In the genomic region with DNA sequence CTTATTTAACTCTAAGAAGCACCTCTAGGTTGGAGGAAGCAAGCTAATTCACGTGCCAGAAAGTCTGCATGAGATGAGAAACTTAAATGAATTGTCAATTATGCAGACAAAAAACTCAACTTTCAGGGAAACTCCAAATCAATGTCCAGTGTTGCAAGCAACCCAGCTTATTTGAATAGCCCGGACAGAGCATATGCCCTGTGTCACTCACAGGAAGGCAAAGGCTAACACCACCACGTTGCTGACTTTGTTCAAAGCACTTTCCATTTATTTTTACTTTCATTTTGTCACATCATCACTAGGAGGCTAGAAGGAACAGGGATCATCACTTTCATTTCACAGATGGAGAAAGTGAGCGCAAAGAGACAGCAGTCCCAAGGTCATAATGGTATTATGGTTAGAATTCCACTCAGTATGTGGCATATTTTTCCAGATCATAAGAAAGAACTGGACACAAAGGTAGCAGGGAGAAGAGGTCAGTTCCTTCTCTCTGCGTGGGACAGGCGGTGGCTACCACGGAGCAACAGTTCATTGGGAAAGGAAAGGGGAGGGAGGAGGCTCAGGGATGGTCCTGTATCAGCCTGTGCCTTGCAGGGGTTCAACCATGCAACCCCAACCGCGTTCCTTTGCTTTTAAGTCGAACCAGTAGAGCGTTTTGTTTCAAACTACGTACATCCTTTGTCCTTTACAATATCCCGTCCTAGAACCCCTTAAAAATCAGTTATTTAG, we compare ENCODE assay signal across 8 cellular contexts. TPM values are rescaled to one million over a fixed set of nuclear protein-coding genes. Genes with fewer than 3 reads are reported as not detected.
DNase-seq lines count a peak whose midpoint lies in the region; ATAC-seq and TF ChIP-seq lines count a peak whose summit lies in the region.

No MANE protein-coding gene starts in this region.

- TF ChIP-seq CTCF in CD14-positive monocyte (IDR thresholded peaks at IDR 0.05) (no peak), adrenal gland (IDR thresholded peaks at IDR 0.05) (peak in 3 of 6 experiments; percentile 26 to 49 (median 43))

- peak; percentile 13 to 74 for TF ChIP-seq POLR2A in adrenal gland (IDR thresholded peaks at IDR 0.05)

- H3K9me3 ChIP-seq in KOPT-K1 (ENCODE audit: insufficient read depth, low read length, poor library complexity, severe bottlenecking) (no peaks in the 10 kb centered on the region), adrenal gland (replicated peaks in 1 of 3) (no peaks in the 10 kb centered on the region), iPS DF 6.9 (ENCODE audit: control insufficient read depth, insufficient read depth, low read length) (no peaks in the 10 kb centered on the region)

- H3K27ac ChIP-seq in KOPT-K1 (ENCODE audit: low read depth, low read length, poor library complexity, severe bottlenecking) (peak overlapping the region; percentile 35), adrenal gland (peak overlapping the region; percentile 27 to 98 (median 79)), iPS DF 6.9 (ENCODE audit: low read length) (no peak overlapping the region)

- peaks cover 7 to 15% of the 10 kb centered on the region in 2 donors for H3K36me3 Mint-ChIP-seq in CD14-positive monocyte

- peaks cover 8 to 44% (median 25%) of the 10 kb centered on the region in 3 donors for H3K27me3 Mint-ChIP-seq in CD14-positive monocyte (ENCODE audit: low read depth in 3 of 3)

- 2 to 3% (median 3%) methylated on average over 13 of the region's 13 CpGs for WGBS in adrenal gland, 4 donors
- no CpG with 5 or more reads among the region's 13 CpGs for WGBS in iPS DF 6.9 (ENCODE audit: insufficient coverage, insufficient read length)

- peaks cover 10 to 50% of the 10 kb centered on the region in 2 donors for H3K4me1 ChIP-seq in adrenal gland (replicated peaks in 1 of 2)
- peaks cover 5% of the 10 kb centered on the region; the same call in 1 of the 2 replicates for H3K4me1 ChIP-seq in iPS DF 6.9 (ENCODE audit: control insufficient read depth, insufficient read depth, low read length)

- H3K9me3 Mint-ChIP-seq in CD14-positive monocyte, result no peaks in the 10 kb centered on the region

- H3K27me3 ChIP-seq in adrenal gland (no peaks in the 10 kb centered on the region), iPS DF 6.9 (ENCODE audit: control insufficient read depth, insufficient read depth, low read length) (peaks cover 2% of the 10 kb centered on the region; the same call in 1 of the 2 replicates)

- H3K36me3 ChIP-seq in KOPT-K1 (ENCODE audit: insufficient read depth, low read length) (no peaks in the 10 kb centered on the region), adrenal gland (replicated peaks in 1 of 2) (no peaks in the 10 kb centered on the region), iPS DF 6.9 (ENCODE audit: control insufficient read depth, insufficient read depth, low read length) (no peaks in the 10 kb centered on the region; the same call in 1 of the 2 replicates)

- DNase-seq in CD14-positive monocyte (ENCODE audit: low spot score) (no peak), adrenal gland (peak in 4 of 7 donors; percentile 35 to 67 (median 46)), iPS DF 6.9 (ENCODE audit: low read depth, low spot score) (no peak), sciatic nerve (ENCODE audit: low spot score) (no peak)

- H3K27ac Mint-ChIP-seq in CD14-positive monocyte, result peak overlapping the region; percentile 16 to 86 (median 75)

- ATAC-seq in GM18873 (IDR thresholded peaks at IDR 0.05; ENCODE audit: low FRiP score, unreplicated experiment) (peak; percentile 43), sciatic nerve (peak; percentile 52), HG02885 (IDR thresholded peaks at IDR 0.05; ENCODE audit: poor library complexity, unreplicated experiment) (no peak), GM21360 (IDR thresholded peaks at IDR 0.05; ENCODE audit: unreplicated experiment) (no peak)

- H3K4me1 Mint-ChIP-seq in CD14-positive monocyte, result peaks cover 41% of the 10 kb centered on the region

- intact Hi-C loops in CD14-positive monocyte (cut with micrococcal nuclease), result loop anchor here (5.0 to 10.0 kb wide), 3 partner anchors 80 to 108 kb away; no protein-coding TSS in a partner anchor
- intact Hi-C loops in adrenal gland (cut with DNase I), result no loop called here
- intact Hi-C loops in sciatic nerve (cut with DNase I), result no loop called here

- peak overlapping the region; percentile 95 to 99 for H3K4me3 Mint-ChIP-seq in CD14-positive monocyte

- peak overlapping the region; percentile 35 to 82 (median 52) for H3K4me3 ChIP-seq in adrenal gland
- H3K4me3 ChIP-seq in iPS DF 6.9 (ENCODE audit: low read length), result peak overlapping the region; percentile 84; the same call in 1 of the 2 replicates

RNA-seq across cellular contexts. Expression of a gene that starts 1.2 kb away (rescaled TPM):
- polyA plus RNA-seq in CD14-positive monocyte (under 1 TPM; 0.28 to 0.69 TPM), adrenal gland (10 to 100 TPM in 1 of 3 donors, 1 to 10 TPM in 2; 6.2 to 29.0 (median 8.4) TPM)
- total RNA-seq in adrenal gland (100 to 1,000 TPM in 1 of 8 donors, 10 to 100 TPM in 7; 32.0 to 107 (median 45.8) TPM), sciatic nerve (87.4 TPM)

Comparison
In these comparisons a context has a peak if more than half of its experiments do, and no peak if none do; other contexts are left out.
1. DNase-seq: peak in adrenal gland (4 of 7); none in CD14-positive monocyte (single experiment), iPS DF 6.9 (single experiment) and sciatic nerve (single experiment).
2. ATAC-seq: peak in GM18873 (single experiment) and sciatic nerve (single experiment); none in HG02885 (single experiment) and GM21360 (single experiment).
3. intact Hi-C loops: an anchor here in CD14-positive monocyte (5.0 to 10.0 kb wide); none called in adrenal gland and sciatic nerve.